Comparison of ENCODE assay signal across 8 cellular contexts in genomic region chr20:5168582-5169396, GRCh38. TPM values are rescaled to one million over a fixed set of nuclear protein-coding genes. Genes with fewer than 3 reads are reported as not detected.
A peak's percentile ranks its signal among the peaks of the same experiment; 100 is the strongest.
DNase-seq lines count a peak whose midpoint lies in the region; ATAC-seq, FAIRE-seq and TF ChIP-seq lines count a peak whose summit lies in the region.

No MANE protein-coding gene starts in this region.

- H3K27me3 Mint-ChIP-seq in nephron progenitor cell (ENCODE audit: low read depth, poor library complexity): no peaks in the 10 kb centered on the region

- H3K9ac ChIP-seq in H1 (replicated peaks in 1 of 4; ENCODE audit: extremely low read depth in 1 of 4, low read depth in 3 of 4, low read length in 3 of 4): no peak overlapping the region; a peak in 1 of 7 replicates

- H4K8ac ChIP-seq in H1 (ENCODE audit: extremely low read depth, insufficient read depth, low read length): no peak overlapping the region

- ATAC-seq in HG03571 (IDR thresholded peaks at IDR 0.05; ENCODE audit: unreplicated experiment): no peak
- ATAC-seq in GM19035 (IDR thresholded peaks at IDR 0.05; ENCODE audit: unreplicated experiment): no peak
- ATAC-seq in HG03097 (IDR thresholded peaks at IDR 0.05; ENCODE audit: low FRiP score, unreplicated experiment): no peak

- no peak overlapping the region for H4K5ac ChIP-seq in H1 (ENCODE audit: insufficient read length, low read depth, low read length)

- no peak overlapping the region for H2BK120ac ChIP-seq in H1 (replicated peaks; ENCODE audit: low read depth, low read length)

- H3K4me3 ChIP-seq in H1 (ENCODE audit: extremely low read depth in 1 of 4, insufficient read depth in 2 of 4, low read depth in 3 of 4, low read length in 4 of 4): no peak overlapping the region

- peak overlapping the region; percentile 97 for H3K27ac Mint-ChIP-seq in nephron progenitor cell

- TF ChIP-seq CTCF in H1 (IDR thresholded peaks at IDR 0.05; ENCODE audit: control extremely low read depth in 1 of 3, insufficient read depth in 1 of 3, low read depth in 1 of 3, low read length in 3 of 3) (no peak), nephron progenitor cell (IDR thresholded peaks at IDR 0.05) (no peak)

- no peak overlapping the region for H3K23ac ChIP-seq in H1 (ENCODE audit: insufficient read length)

- peaks cover 0 to 7% of the 10 kb centered on the region in 2 experiments for H4K20me1 ChIP-seq in H1 (replicated peaks in 1 of 2; ENCODE audit: control insufficient read depth in 1 of 2, insufficient read depth in 2 of 2, low read length in 2 of 2)

- H3K4me3 Mint-ChIP-seq in nephron progenitor cell: no peak overlapping the region

- peak; percentile 35 to 38 for DNase-seq in NOMO-1 (lab: John Stamatoyannopoulos, UW; ENCODE audit: unreplicated experiment in 2 of 2)
- no peak for DNase-seq in NOMO-1 treated with dmso at 0.1 percent for 144 hours (lab: John Stamatoyannopoulos, UW; ENCODE audit: unreplicated experiment)
- peak; percentile 91 for DNase-seq in NCI-H69 (lab: John Stamatoyannopoulos, UW)
- no peak for DNase-seq in H1 (ENCODE audit: low read depth in 1 of 2, low spot score in 2 of 2)
- DNase-seq in nephron progenitor cell: peak; percentile 40

- no peaks in the 10 kb centered on the region for H3K36me3 ChIP-seq in H1 (ENCODE audit: control insufficient read depth in 2 of 4, insufficient read depth in 4 of 4, low read length in 3 of 4)

- no peak for FAIRE-seq in H1 (lab: Jason Lieb, UNC)

- peaks cover 21% of the 10 kb centered on the region for H3K79me1 ChIP-seq in H1 (ENCODE audit: low read depth, low read length)

- no peak overlapping the region for H3K56ac ChIP-seq in H1 (replicated peaks; ENCODE audit: insufficient read length, low read depth, low read length)

- no peaks in the 10 kb centered on the region for H3K9me3 Mint-ChIP-seq in nephron progenitor cell

- peak overlapping the region; percentile 75; the same call in 1 of the 2 replicates for H2BK12ac ChIP-seq in H1 (ENCODE audit: low read depth, low read length)

- no peak overlapping the region for H3K4ac ChIP-seq in H1 (replicated peaks; ENCODE audit: insufficient read length, low read depth, low read length)

- H3K27ac ChIP-seq in H1 (ENCODE audit: low read depth, low read length): no peak overlapping the region

- POLR2A ChIA-PET in H1 (lab: Charles Lee; ENCODE audit: partially characterized antibody): interaction anchor here (0.8 to 3.3 kb wide), 5 partner anchors 10 to 53 kb away, joined by 4 to 12 read pairs (median 10); partner anchors contain the start of genes CDS2 and PCNA

- no peak overlapping the region for H3K18ac ChIP-seq in H1 (ENCODE audit: extremely low read depth, low read length)

- H3K4me1 ChIP-seq in H1 (replicated peaks in 1 of 4; ENCODE audit: control insufficient read depth in 3 of 4, insufficient read depth in 4 of 4, low read length in 3 of 4): peaks cover 8 to 24% (median 14%) of the 10 kb centered on the region in 4 experiments; a peak in 5 of 7 replicates

- no peak overlapping the region for H2BK20ac ChIP-seq in H1 (ENCODE audit: low read length)

- TF ChIP-seq EP300 in H1 (IDR thresholded peaks at IDR 0.05; ENCODE audit: borderline replicate concordance in 1 of 2, low read depth in 2 of 2, low read length in 2 of 2): no peak

- no peaks in the 10 kb centered on the region for H3K27me3 ChIP-seq in H1 (replicated peaks in 1 of 4; ENCODE audit: control insufficient read depth in 3 of 4, extremely low read depth in 1 of 4, insufficient read depth in 3 of 4, low read length in 3 of 4)

- TF ChIP-seq RAD21 in H1 (IDR thresholded peaks at IDR 0.05 in 1 of 2, conservative IDR thresholded peaks at IDR 0.05 in 1 of 2; ENCODE audit: low read depth in 2 of 2, low read length in 2 of 2): no peak

- peak overlapping the region; percentile 50 for H4K91ac ChIP-seq in H1 (replicated peaks; ENCODE audit: insufficient read length, low read length)

- peaks cover 67% of the 10 kb centered on the region for H3K4me1 Mint-ChIP-seq in nephron progenitor cell

- H3K36me3 Mint-ChIP-seq in nephron progenitor cell (ENCODE audit: low read depth): peaks cover 7% of the 10 kb centered on the region

- no peak overlapping the region for H2AFZ ChIP-seq in H1 (ENCODE audit: low read length)

- 73% methylated on average over 4 of the region's 4 CpGs; no CpG with 5 or more reads in 1 of the 2 experiments for WGBS in H1 (ENCODE audit: extremely low coverage in 1 of 2, insufficient coverage in 1 of 2, insufficient read length in 1 of 2, insufficient replicate concordance in 2 of 2, low coverage in 1 of 2, low lambda C conversion rate in 2 of 2, missing lambda C conversion rate in 1 of 2), 2 experiments

- CTCF ChIA-PET in H1 (lab: Charles Lee; ENCODE audit: partially characterized antibody): interaction anchor here (1.1 to 2.5 kb wide), 8 partner anchors 11 to 49 kb away, joined by 3 to 12 read pairs (median 4); partner anchors contain the start of genes CDS2 and PCNA

- H3K23me2 ChIP-seq in H1 (ENCODE audit: low read depth, low read length): no peaks in the 10 kb centered on the region

- peak overlapping the region; percentile 14; the same call in 1 of the 2 replicates for H2AK5ac ChIP-seq in H1 (ENCODE audit: low read depth, low read length)

- H3K79me2 ChIP-seq in H1 (ENCODE audit: control insufficient read depth in 1 of 2, insufficient read depth in 2 of 2, low read length in 2 of 2): peaks cover 0 to 41% of the 10 kb centered on the region in 2 experiments; a peak in 2 of 4 replicates

- H3K9me3 ChIP-seq in H1 (ENCODE audit: insufficient read depth in 2 of 2, low read depth in 1 of 2, low read length in 1 of 2): no peaks in the 10 kb centered on the region

- H3K4me2 ChIP-seq in H1 (ENCODE audit: insufficient read depth in 1 of 2, low read depth in 2 of 2, low read length in 2 of 2): peak overlapping the region in 1 of 2 experiments; percentile 5; a peak in 2 of 4 replicates

- TF ChIP-seq POLR2A in H1 (IDR thresholded peaks at IDR 0.05; ENCODE audit: control extremely low read depth in 1 of 2, low read depth in 2 of 2, low read length in 2 of 2): no peak

- no peak overlapping the region; the same call in 1 of the 2 replicates for H2BK15ac ChIP-seq in H1 (ENCODE audit: low read length)

- H3K14ac ChIP-seq in H1 (ENCODE audit: insufficient read length): no peak overlapping the region

- H2BK5ac ChIP-seq in H1 (ENCODE audit: low read depth, low read length): peak overlapping the region; percentile 48; the same call in 1 of the 2 replicates

TF ChIP-seq in H1, 55 proteins besides CTCF, POLR2A, EP300 and RAD21:
- TF ChIP-seq JUND (IDR thresholded peaks at IDR 0.05; ENCODE audit: low read length) (0 out of 2 replicates have a peak, but pooled peaks have one; percentile 11), HDAC2 (IDR thresholded peaks at IDR 0.05; ENCODE audit: borderline replicate concordance in 1 of 2, low read depth in 2 of 2, low read length in 2 of 2) (no peak)

RNA-seq across cellular contexts. Expression of gene CDS2, which starts 42.0 kb away (rescaled TPM):
- total RNA-seq in H1 (2021; fragmentation: NEBNext Ultra II Directional; extraction: Animal tissue kit (Norgen Biotek cat#: 25700)): 56.2 and 57.0 TPM in 2 replicates
- polyA plus RNA-seq in H1 (2011; rRNA removed): 38.0 and 54.0 TPM in 2 replicates
- polyA plus RNA-seq in H1 (2011; cell fraction: cytosol; rRNA removed): 36.7 TPM
- 22.3 TPM for polyA plus RNA-seq in H1 (2011; cell fraction: nucleus; rRNA removed)
- polyA plus RNA-seq in H1 (2012, experiment 1 of 2): 18.8 to 29.1 TPM (median 24.2 TPM) in 4 replicates
- polyA plus RNA-seq in H1 (2012, experiment 2 of 2): 22.1 TPM
- polyA plus RNA-seq in H1 (2013, experiment 1 of 2): 30.3 TPM
- 38.2 TPM for polyA plus RNA-seq in H1 (2013, experiment 2 of 2)
- polyA minus RNA-seq in H1 (2011; rRNA and poly(A)+ RNA removed): 98.2 and 160 TPM in 2 replicates
- 25.1 TPM for polyA minus RNA-seq in H1 (2011; cell fraction: cytosol; rRNA and poly(A)+ RNA removed)
- 31.9 TPM for polyA minus RNA-seq in H1 (2011; cell fraction: nucleus; rRNA and poly(A)+ RNA removed)

RNA-seq across cellular contexts. Expression of gene PCNA, which starts 49.0 kb away (rescaled TPM):
- 286 and 290 TPM in 2 replicates for total RNA-seq in H1 (2021; fragmentation: NEBNext Ultra II Directional; extraction: Animal tissue kit (Norgen Biotek cat#: 25700))
- polyA plus RNA-seq in H1 (2011; rRNA removed): 737 and 756 TPM in 2 replicates
- polyA plus RNA-seq in H1 (2011; cell fraction: cytosol; rRNA removed): 693 TPM
- polyA plus RNA-seq in H1 (2011; cell fraction: nucleus; rRNA removed): 226 TPM
- 284 to 364 TPM (median 320 TPM) in 4 replicates for polyA plus RNA-seq in H1 (2012, experiment 1 of 2)
- polyA plus RNA-seq in H1 (2012, experiment 2 of 2): 92.9 TPM
- 184 TPM for polyA plus RNA-seq in H1 (2013, experiment 1 of 2)
- 177 TPM for polyA plus RNA-seq in H1 (2013, experiment 2 of 2)
- 235 and 271 TPM in 2 replicates for polyA minus RNA-seq in H1 (2011; rRNA and poly(A)+ RNA removed)
- 276 TPM for polyA minus RNA-seq in H1 (2011; cell fraction: cytosol; rRNA and poly(A)+ RNA removed)
- polyA minus RNA-seq in H1 (2011; cell fraction: nucleus; rRNA and poly(A)+ RNA removed): 139 TPM

RNA-seq across cellular contexts. Expression of gene TMEM230, which starts 55.9 kb away (rescaled TPM):
- 81.5 and 82.2 TPM in 2 replicates for total RNA-seq in H1 (2021; fragmentation: NEBNext Ultra II Directional; extraction: Animal tissue kit (Norgen Biotek cat#: 25700))
- 107 and 133 TPM in 2 replicates for polyA plus RNA-seq in H1 (2011; rRNA removed)
- polyA plus RNA-seq in H1 (2011; cell fraction: cytosol; rRNA removed): 110 TPM
- 75.1 TPM for polyA plus RNA-seq in H1 (2011; cell fraction: nucleus; rRNA removed)
- 69.2 to 97.4 TPM (median 70.7 TPM) in 4 replicates for polyA plus RNA-seq in H1 (2012, experiment 1 of 2)
- polyA plus RNA-seq in H1 (2012, experiment 2 of 2): 41.0 TPM
- polyA plus RNA-seq in H1 (2013, experiment 1 of 2): 86.8 TPM
- 94.8 TPM for polyA plus RNA-seq in H1 (2013, experiment 2 of 2)
- 46.0 and 54.6 TPM in 2 replicates for polyA minus RNA-seq in H1 (2011; rRNA and poly(A)+ RNA removed)
- 30.7 TPM for polyA minus RNA-seq in H1 (2011; cell fraction: cytosol; rRNA and poly(A)+ RNA removed)
- 28.1 TPM for polyA minus RNA-seq in H1 (2011; cell fraction: nucleus; rRNA and poly(A)+ RNA removed)

Comparison
In these comparisons a context has a peak if more than half of its experiments do, and no peak if none do; other contexts are left out.
1. DNase-seq: peak in NOMO-1 (2 of 2), NCI-H69 (single experiment) and nephron progenitor cell (single experiment); none in NOMO-1 treated with dmso at 0.1 percent for 144 hours (single experiment) and H1 (0 of 2).